16 cellular contexts compared by ENCODE assay signal in genomic region chr11:33135216-33135615, GRCh38. TPM values are rescaled to one million over a fixed set of nuclear protein-coding genes. Genes with fewer than 3 reads are reported as not detected.
DNase-seq lines count a peak whose midpoint lies in the region; ATAC-seq, FAIRE-seq and TF ChIP-seq lines count a peak whose summit lies in the region.
"Had no signal": no experiment of that assay in that cellular context is flagged by ENCODE, and none has a peak within 500 bp of the region (broad histone marks: within the 10 kb centered on the region; RNA-seq: fewer than 3 reads in every experiment).

No MANE protein-coding gene starts in this region.

- intact Hi-C loops in sigmoid colon (cut with DNase I) = no loop called here

- no peak overlapping the region for H3K4me2 ChIP-seq in mesendoderm (ENCODE audit: low read length)

- no peak for TF ChIP-seq CTCF in AG09319 (IDR thresholded peaks at IDR 0.05; ENCODE audit: low read depth, low read length)
- TF ChIP-seq CTCF in sigmoid colon (IDR thresholded peaks at IDR 0.05) = no peak

- H3K56ac ChIP-seq in mesendoderm (ENCODE audit: low read length) = no peak overlapping the region

- ATAC-seq in HG03469 (IDR thresholded peaks at IDR 0.05; ENCODE audit: unreplicated experiment) (no peak), GM18861 (IDR thresholded peaks at IDR 0.05; ENCODE audit: unreplicated experiment) (no peak), GM19328 (IDR thresholded peaks at IDR 0.05; ENCODE audit: unreplicated experiment) (no peak)
- ATAC-seq: activated T-cell treated with anti-CD3 and anti-CD28 coated beads, Interleukin-2, amount 50 U/mL, for 4 hours; stimulated activated naive B cell treated with anti-CD40 and anti-IgM and Interleukin-4, amounts not matched to agents 10 μg/mL and 1 μg/mL and 100 μg/mL, for 72 hours had no signal

- no peak overlapping the region for H3K27ac ChIP-seq in mesendoderm (ENCODE audit: low read depth, low read length)
- H3K27ac ChIP-seq in sigmoid colon = peak overlapping the region in 2 of 4 donors; percentile 6 to 44
- H3K27ac ChIP-seq: ascending aorta had no signal

- H2BK5ac ChIP-seq in mesendoderm (ENCODE audit: low read length) = no peak overlapping the region

- no peak overlapping the region for H2AK5ac ChIP-seq in mesendoderm (ENCODE audit: low read length)

- no peaks in the 10 kb centered on the region for H3K9me3 ChIP-seq in sigmoid colon
- H3K9me3 ChIP-seq: ascending aorta had no signal

- H3K79me2 ChIP-seq in mesendoderm (ENCODE audit: control insufficient read depth, insufficient read depth, low read length) = no peaks in the 10 kb centered on the region

- H2BK15ac ChIP-seq in mesendoderm (replicated peaks; ENCODE audit: low read depth) = no peak overlapping the region

- WGBS in mesendoderm (ENCODE audit: extremely low coverage, insufficient coverage, low lambda C conversion rate) = no CpG with 5 or more reads among the region's 1 CpG
- 81 to 84% methylated on average over 1 of the region's 1 CpG for WGBS in sigmoid colon, 2 donors

- no peak overlapping the region for H3K18ac ChIP-seq in mesendoderm (ENCODE audit: low read length)

- H3K9ac ChIP-seq in mesendoderm (ENCODE audit: low read length) = no peak overlapping the region

- H3K27me3 ChIP-seq in mesendoderm (ENCODE audit: insufficient read depth, low read length, poor library complexity) (no peaks in the 10 kb centered on the region), sigmoid colon (no peaks in the 10 kb centered on the region)
- H3K27me3 ChIP-seq: ascending aorta had no signal

- H3K4ac ChIP-seq in mesendoderm (ENCODE audit: low read depth, low read length) = no peak overlapping the region

- H4K8ac ChIP-seq in mesendoderm (ENCODE audit: low read depth, low read length) = no peak overlapping the region

- H4K5ac ChIP-seq in mesendoderm (ENCODE audit: low read length) = no peak overlapping the region

- TF ChIP-seq POLR2A in sigmoid colon (IDR thresholded peaks at IDR 0.05) = no peak

- H3K4me1 ChIP-seq in mesendoderm (ENCODE audit: control insufficient read depth, low read depth, low read length) (no peaks in the 10 kb centered on the region), sigmoid colon (peaks cover 0 to 21% (median 15%) of the 10 kb centered on the region in 4 donors)
- H3K4me1 ChIP-seq: ascending aorta had no signal

- peak; percentile 69 for FAIRE-seq in endometrium (lab: Jason Lieb, UNC)

- no peak overlapping the region for H3K23ac ChIP-seq in mesendoderm (ENCODE audit: low read length)

- peak; percentile 40 for DNase-seq in AG09319 (ENCODE audit: extremely low read depth, low read depth)
- peak; percentile 61 for DNase-seq in LHCN-M2 (ENCODE audit: low read depth)
- DNase-seq in mesendoderm = peak; percentile 22
- DNase-seq in sigmoid colon = no peak
- DNase-seq: activated CD4-positive, CD25-positive, alpha-beta regulatory T cell treated with anti-CD3 and anti-CD28 coated beads, Interleukin-2, amount 50 U/mL, for 72 hours; activated T-cell treated with anti-CD3 and anti-CD28 coated beads, Interleukin-2, amount 50 U/mL, for 4 hours; CD4-positive, alpha-beta T cell; endodermal cell; midbrain; stimulated activated CD4-positive, alpha-beta T cell treated with anti-CD3 and anti-CD28 coated beads, Interleukin-4, amount 100 ng/mL, for 1 hour; stimulated activated naive B cell treated with anti-CD40 and anti-IgM and Interleukin-4, amounts not matched to agents 10 μg/mL and 1 μg/mL and 100 μg/mL, for 72 hours had no signal

- no peaks in the 10 kb centered on the region for H3K36me3 ChIP-seq in mesendoderm (ENCODE audit: control insufficient read depth, insufficient read depth, low read length)
- H3K36me3 ChIP-seq in sigmoid colon = peaks cover 0 to 12% (median 0%) of the 10 kb centered on the region in 4 donors

- TF ChIP-seq EP300 in sigmoid colon (IDR thresholded peaks at IDR 0.05) = no peak

- no peak overlapping the region for H2BK120ac ChIP-seq in mesendoderm (ENCODE audit: low read depth, low read length)

- no peak overlapping the region for H3K4me3 ChIP-seq in mesendoderm (ENCODE audit: low read length)
- H3K4me3 ChIP-seq in sigmoid colon = no peak overlapping the region
- H3K4me3 ChIP-seq: ascending aorta had no signal

- no peaks in the 10 kb centered on the region for H3K79me1 ChIP-seq in mesendoderm (ENCODE audit: low read length)

RNA-seq across cellular contexts. Expression of gene CSTF3, which starts 26.1 kb away (rescaled TPM):
- total RNA-seq in LHCN-M2 (2014; rRNA removed) = 29.2 and 35.3 TPM in 2 replicates
- polyA plus RNA-seq in LHCN-M2 (2012) = 29.1 TPM
- polyA plus RNA-seq in mesendoderm (2013, experiment 1 of 2) = 44.3 TPM
- polyA plus RNA-seq in mesendoderm (2013, experiment 2 of 2) = 46.1 TPM
- 10 to 100 TPM in 3 of 4 donors, 1 to 10 TPM in 1; 9.9 to 14.6 (median 11.6) TPM for total RNA-seq in sigmoid colon
- polyA plus RNA-seq in sigmoid colon = 10 to 100 TPM; 10.2 to 20.8 (median 12.0) TPM
